Comparison of ENCODE assay signal across 1 cellular context in genomic region chr1:53959664-53960250, GRCh38.
TF ChIP-seq lines count a peak whose summit lies in the region.

No MANE protein-coding gene starts in this region.

TF ChIP-seq in A549, 52 proteins besides CTCF, POLR2A, EP300 and RAD21:
- TF ChIP-seq REST (IDR thresholded peaks at IDR 0.05): no peak
- no peak for TF ChIP-seq ESRRA (IDR thresholded peaks at IDR 0.05; ENCODE audit: borderline replicate concordance, low read length)
- no peak for TF ChIP-seq HOXB5 (CRISPR knock-in tag; IDR thresholded peaks at IDR 0.05)
- peak; percentile 39; the same call in 2 of the 3 replicates for TF ChIP-seq SMC3 (IDR thresholded peaks at IDR 0.05)
- no peak for TF ChIP-seq MAZ (IDR thresholded peaks at IDR 0.05; ENCODE audit: borderline replicate concordance, low read depth, low read length)
- no peak for TF ChIP-seq RCOR1 (IDR thresholded peaks at IDR 0.05; ENCODE audit: low read depth, low read length)
- no peak for TF ChIP-seq FOSB (CRISPR knock-in tag; IDR thresholded peaks at IDR 0.05)
- TF ChIP-seq E2F6 (IDR thresholded peaks at IDR 0.05; ENCODE audit: borderline replicate concordance, low read depth): no peak
